In genomic region chr9:117795271-117795670, GRCh38 we compare ENCODE assay signal across 15 cellular contexts.
DNase-seq lines count a peak whose midpoint lies in the region; TF ChIP-seq lines count a peak whose summit lies in the region.
"Had no signal": no experiment of that assay in that cellular context is flagged by ENCODE, and none has a peak within 500 bp of the region (broad histone marks: within the 10 kb centered on the region; RNA-seq: fewer than 3 reads in every experiment).

No MANE protein-coding gene starts in this region.

- no peak overlapping the region for H3K9ac ChIP-seq in neural progenitor cell
- H3K9ac ChIP-seq: BLaER1 treated with 17β-estradiol and CSF1 and Interleukin-3, amounts not matched to agents 10 nM and 100 nM; GM23248 had no signal

- intact Hi-C loops in prostate gland (cut with DNase I) = no loop called here

- peaks cover 5% of the 10 kb centered on the region for H3F3A ChIP-seq in neural progenitor cell (ENCODE audit: low read depth)

- POLR2A ChIA-PET in BJ (lab: Charles Lee) = interaction anchor here (0.6 kb wide), 1 partner anchor 416 kb away, joined by 3 read pairs; no protein-coding TSS in a partner anchor

- H3K4me1 ChIP-seq in neural progenitor cell = peaks cover 19% of the 10 kb centered on the region
- no peaks in the 10 kb centered on the region for H3K4me1 ChIP-seq in prostate gland (replicated peaks)
- H3K4me1 ChIP-seq: BLaER1 treated with 17β-estradiol and CSF1 and Interleukin-3, amounts not matched to agents 10 nM and 100 nM had no signal

- no peak overlapping the region for H3K4me3 Mint-ChIP-seq in neural progenitor cell
- H3K4me3 Mint-ChIP-seq: B cell; CD14-positive monocyte; CD4-positive, alpha-beta T cell; CD8-positive, alpha-beta memory T cell; H9 had no signal

- no peak overlapping the region for H3K4me2 ChIP-seq in neural progenitor cell
- H3K4me2 ChIP-seq: BLaER1 treated with 17β-estradiol and CSF1 and Interleukin-3, amounts not matched to agents 10 nM and 100 nM had no signal

- H3K36me3 ChIP-seq in BJ (ENCODE audit: control insufficient read depth, insufficient read depth, low read length) = no peaks in the 10 kb centered on the region
- H3K36me3 ChIP-seq in neural progenitor cell = no peaks in the 10 kb centered on the region
- H3K36me3 ChIP-seq in prostate gland = no peaks in the 10 kb centered on the region
- H3K36me3 ChIP-seq: BLaER1 treated with 17β-estradiol and CSF1 and Interleukin-3, amounts not matched to agents 10 nM and 100 nM had no signal

- H3K79me2 ChIP-seq in neural progenitor cell (ENCODE audit: low read depth) = no peaks in the 10 kb centered on the region

- TF ChIP-seq CTCF in BJ (IDR thresholded peaks at IDR 0.05; ENCODE audit: insufficient read depth, low read depth, low read length) (no peak), choroid plexus epithelial cell (conservative IDR thresholded peaks at IDR 0.05; ENCODE audit: low read depth, low read length) (no peak), neural progenitor cell (IDR thresholded peaks at IDR 0.05) (no peak), prostate gland (IDR thresholded peaks at IDR 0.05) (no peak)

- H3K27me3 ChIP-seq in BJ (ENCODE audit: control insufficient read depth, insufficient read depth, low read length) (no peaks in the 10 kb centered on the region), neural progenitor cell (no peaks in the 10 kb centered on the region), prostate gland (replicated peaks; ENCODE audit: insufficient read depth) (no peaks in the 10 kb centered on the region)
- H3K27me3 ChIP-seq: BLaER1 treated with 17β-estradiol and CSF1 and Interleukin-3, amounts not matched to agents 10 nM and 100 nM had no signal

- no peak for TF ChIP-seq POLR2A in prostate gland (IDR thresholded peaks at IDR 0.05)

- H3K4me1 Mint-ChIP-seq in neural progenitor cell = peaks cover 2% of the 10 kb centered on the region
- H3K4me1 Mint-ChIP-seq: B cell; CD14-positive monocyte; CD8-positive, alpha-beta memory T cell had no signal

- H4K20me1 ChIP-seq in neural progenitor cell (ENCODE audit: low read depth) = no peaks in the 10 kb centered on the region
- H4K20me1 ChIP-seq: BLaER1 treated with 17β-estradiol and CSF1 and Interleukin-3, amounts not matched to agents 10 nM and 100 nM had no signal

- CTCF ChIA-PET in BJ (lab: Yijun Ruan, JAX) = no interaction called here

- H3K27ac ChIP-seq in neural progenitor cell (no peak overlapping the region), prostate gland (no peak overlapping the region)
- H3K27ac ChIP-seq: BLaER1 treated with 17β-estradiol and CSF1 and Interleukin-3, amounts not matched to agents 10 nM and 100 nM; GM23248 had no signal

- no peaks in the 10 kb centered on the region for H3K27me3 Mint-ChIP-seq in neural progenitor cell (ENCODE audit: insufficient read depth, low read depth)

- H3K9me3 Mint-ChIP-seq in neural progenitor cell = peaks cover 3% of the 10 kb centered on the region
- H3K9me3 Mint-ChIP-seq: CD4-positive, alpha-beta T cell had no signal

- H3K36me3 Mint-ChIP-seq in neural progenitor cell = no peaks in the 10 kb centered on the region
- H3K36me3 Mint-ChIP-seq: CD14-positive monocyte; CD8-positive, alpha-beta memory T cell had no signal

- no peak overlapping the region for H3K27ac Mint-ChIP-seq in neural progenitor cell
- H3K27ac Mint-ChIP-seq: B cell; CD14-positive monocyte; CD4-positive, alpha-beta T cell; CD8-positive, alpha-beta memory T cell; H9 had no signal

- H2AFZ ChIP-seq in neural progenitor cell (replicated peaks) = no peak overlapping the region
- H2AFZ ChIP-seq: GM23248 had no signal

- no peaks in the 10 kb centered on the region for H3K9me3 ChIP-seq in neural progenitor cell (ENCODE audit: low read depth)
- no peaks in the 10 kb centered on the region for H3K9me3 ChIP-seq in prostate gland

- DNase-seq in BJ (ENCODE audit: low read depth) (peak; percentile 17), EL (peak; percentile 42), choroid plexus epithelial cell (ENCODE audit: low read depth) (peak; percentile 7), neural progenitor cell (ENCODE audit: low spot score) (no peak), prostate gland (ENCODE audit: low spot score) (no peak), GDM1 (lab: John Stamatoyannopoulos, UW) (no peak)
- DNase-seq: CD4-positive, alpha-beta T cell; CD8-positive, alpha-beta memory T cell; DMS 273 treated with DMSO at 0.1 percent for 48 hours; DMS79; GM23248; H9 had no signal

- H3K4me3 ChIP-seq in BJ (ENCODE audit: low read depth, low read length) (no peak overlapping the region), choroid plexus epithelial cell (ENCODE audit: low read depth, low read length) (no peak overlapping the region), neural progenitor cell (no peak overlapping the region), prostate gland (no peak overlapping the region)
- H3K4me3 ChIP-seq: BLaER1 treated with 17β-estradiol and CSF1 and Interleukin-3, amounts not matched to agents 10 nM and 100 nM; GM23248 had no signal

Comparison
In these comparisons a context has a peak if more than half of its experiments do, and no peak if none do; other contexts are left out.
1. DNase-seq: peak in BJ (single experiment), EL (single experiment) and choroid plexus epithelial cell (single experiment); none in neural progenitor cell (single experiment), prostate gland (single experiment) and GDM1 (single experiment).